In the genomic region with DNA sequence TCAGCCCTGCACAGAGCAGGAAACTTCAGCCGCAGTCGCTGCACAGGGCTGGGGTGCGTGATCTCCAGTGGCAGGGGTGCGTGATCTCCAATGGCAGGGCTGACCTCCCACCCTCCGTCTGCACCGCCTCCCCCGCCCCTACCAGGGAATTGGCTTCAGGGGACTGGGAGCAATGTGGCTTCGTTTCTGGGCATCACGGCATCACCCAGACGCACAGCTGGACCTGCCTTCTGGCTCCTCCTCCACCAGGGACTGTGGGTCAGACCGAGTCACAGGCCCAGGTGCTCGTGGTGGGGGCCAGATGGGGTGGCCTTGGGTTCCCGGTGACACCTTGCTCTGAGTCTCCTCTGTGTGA, we compare ENCODE assay signal across 13 cellular contexts. TPM values are rescaled to one million over a fixed set of nuclear protein-coding genes. Genes with fewer than 3 reads are reported as not detected.
DNase-seq lines count a peak whose midpoint lies in the region; ATAC-seq and TF ChIP-seq lines count a peak whose summit lies in the region.
"Had no signal": no experiment of that assay in that cellular context is flagged by ENCODE, and none has a peak within 500 bp of the region (broad histone marks: within the 10 kb centered on the region; RNA-seq: fewer than 3 reads in every experiment).

No MANE protein-coding gene starts in this region.

- H3K27me3 ChIP-seq in HL-60 (ENCODE audit: insufficient read depth, poor library complexity, severe bottlenecking): no peaks in the 10 kb centered on the region

- H3K4me1 Mint-ChIP-seq in T-helper 1 cell treated with Interleukin-12 subunit alpha and Interleukin-12 subunit beta and Interleukin-4 antibody, amounts not matched to agents 30 μg/mL and 1 μg/mL, for 36 hours (ENCODE audit: low read depth): peaks cover 51% of the 10 kb centered on the region
- peaks cover 60% of the 10 kb centered on the region for H3K4me1 Mint-ChIP-seq in activated naive CD8-positive, alpha-beta T cell treated with anti-CD3 and anti-CD28 coated beads, Interleukin-2, amount 10 ng/mL, durations not matched to agents 7 days and 5 days
- no peaks in the 10 kb centered on the region for H3K4me1 Mint-ChIP-seq in progenitor cell of endocrine pancreas (ENCODE audit: low read depth)

- no peak overlapping the region for H3K4me3 ChIP-seq in HL-60 (replicated peaks; ENCODE audit: insufficient read depth, low read length)
- H3K4me3 ChIP-seq: A549 had no signal

- no peaks in the 10 kb centered on the region for H3K27me3 Mint-ChIP-seq in T-helper 1 cell treated with Interleukin-12 subunit alpha and Interleukin-12 subunit beta and Interleukin-4 antibody, amounts not matched to agents 30 μg/mL and 1 μg/mL, for 36 hours (ENCODE audit: low read depth)
- H3K27me3 Mint-ChIP-seq in activated naive CD8-positive, alpha-beta T cell treated with anti-CD3 and anti-CD28 coated beads, Interleukin-2, amount 10 ng/mL, durations not matched to agents 7 days and 5 days: no peaks in the 10 kb centered on the region
- peaks cover 50% of the 10 kb centered on the region for H3K27me3 Mint-ChIP-seq in progenitor cell of endocrine pancreas

- peak overlapping the region; percentile 99 for H3K27ac ChIP-seq in HL-60 (replicated peaks)

- H3K36me3 Mint-ChIP-seq in T-helper 1 cell treated with Interleukin-12 subunit alpha and Interleukin-12 subunit beta and Interleukin-4 antibody, amounts not matched to agents 30 μg/mL and 1 μg/mL, for 36 hours (ENCODE audit: low read depth): peaks cover 4% of the 10 kb centered on the region
- H3K36me3 Mint-ChIP-seq in activated naive CD8-positive, alpha-beta T cell treated with anti-CD3 and anti-CD28 coated beads, Interleukin-2, amount 10 ng/mL, durations not matched to agents 7 days and 5 days: peaks cover 28% of the 10 kb centered on the region
- no peaks in the 10 kb centered on the region for H3K36me3 Mint-ChIP-seq in progenitor cell of endocrine pancreas (ENCODE audit: insufficient read depth)

- H3K9me3 Mint-ChIP-seq in T-helper 1 cell treated with Interleukin-12 subunit alpha and Interleukin-12 subunit beta and Interleukin-4 antibody, amounts not matched to agents 30 μg/mL and 1 μg/mL, for 36 hours: no peaks in the 10 kb centered on the region
- no peaks in the 10 kb centered on the region for H3K9me3 Mint-ChIP-seq in activated naive CD8-positive, alpha-beta T cell treated with anti-CD3 and anti-CD28 coated beads, Interleukin-2, amount 10 ng/mL, durations not matched to agents 7 days and 5 days
- H3K9me3 Mint-ChIP-seq in progenitor cell of endocrine pancreas (ENCODE audit: low read depth): no peaks in the 10 kb centered on the region

- intact Hi-C loops in left cardiac atrium (cut with DNase I): no loop called here

- POLR2A ChIA-PET in activated naive CD8-positive, alpha-beta T cell treated with anti-CD3 and anti-CD28 coated beads, Interleukin-2, amount 10 ng/mL, durations not matched to agents 7 days and 5 days (lab: Charles Lee): interaction anchor here (0.5 to 2.9 kb wide), 6 partner anchors 8 to 102 kb away, joined by 3 to 16 read pairs (median 6); no protein-coding TSS in a partner anchor

- no peak for ATAC-seq in activated naive CD8-positive, alpha-beta T cell treated with anti-CD3 and anti-CD28 coated beads, Interleukin-2, amount 10 ng/mL, durations not matched to agents 7 days and 5 days (ENCODE audit: low read depth)
- no peak for ATAC-seq in left cardiac atrium

- TF ChIP-seq CTCF in HL-60 (IDR thresholded peaks at IDR 0.05; ENCODE audit: insufficient read depth, low read length) (no peak), progenitor cell of endocrine pancreas (IDR thresholded peaks at IDR 0.05; ENCODE audit: unreplicated experiment) (no peak)

- peak overlapping the region; percentile 46 for H3K4me3 Mint-ChIP-seq in T-helper 1 cell treated with Interleukin-12 subunit alpha and Interleukin-12 subunit beta and Interleukin-4 antibody, amounts not matched to agents 30 μg/mL and 1 μg/mL, for 36 hours
- H3K4me3 Mint-ChIP-seq in activated naive CD8-positive, alpha-beta T cell treated with anti-CD3 and anti-CD28 coated beads, Interleukin-2, amount 10 ng/mL, durations not matched to agents 7 days and 5 days: peak overlapping the region; percentile 75
- no peak overlapping the region for H3K4me3 Mint-ChIP-seq in progenitor cell of endocrine pancreas (ENCODE audit: low read depth)

- DNase-seq in T-helper 1 cell: no peak
- DNase-seq in HL-60 (ENCODE audit: low read depth in 1 of 2, low spot score in 1 of 2): peak; percentile 49 to 56
- DNase-seq in activated naive CD8-positive, alpha-beta T cell treated with anti-CD3 and anti-CD28 coated beads, Interleukin-2, amount 10 ng/mL, durations not matched to agents 7 days and 5 days: no peak
- peak; percentile 8 for DNase-seq in progenitor cell of endocrine pancreas (ENCODE audit: low spot score, unreplicated experiment)
- DNase-seq in globus pallidus (ENCODE audit: low spot score): no peak
- no peak for DNase-seq in SW480 (ENCODE audit: low spot score)
- no peak for DNase-seq in left cardiac atrium
- DNase-seq: activated gamma-delta T cell treated with Interleukin-2 at 50 U/mL for 16 hours, cortex of kidney, foreskin melanocyte, NCI-H1436 treated with DMSO at 0.1 percent for 48 hours had no signal

- H3K27ac Mint-ChIP-seq in T-helper 1 cell treated with Interleukin-12 subunit alpha and Interleukin-12 subunit beta and Interleukin-4 antibody, amounts not matched to agents 30 μg/mL and 1 μg/mL, for 36 hours: peak overlapping the region; percentile 73
- peak overlapping the region; percentile 85 for H3K27ac Mint-ChIP-seq in activated naive CD8-positive, alpha-beta T cell treated with anti-CD3 and anti-CD28 coated beads, Interleukin-2, amount 10 ng/mL, durations not matched to agents 7 days and 5 days
- no peak overlapping the region for H3K27ac Mint-ChIP-seq in progenitor cell of endocrine pancreas

RNA-seq across cellular contexts. Expression of gene AHRR, which starts 51.0 kb away (rescaled TPM):
- total RNA-seq in activated naive CD8-positive, alpha-beta T cell treated with anti-CD3 and anti-CD28 coated beads, Interleukin-2, amount 10 ng/mL, durations not matched to agents 7 days and 5 days: 10 to 100 TPM; 35.7 to 41.6 TPM
- 0.69 and 1.3 TPM in 2 replicates for total RNA-seq in progenitor cell of endocrine pancreas
- 1 to 10 TPM; 1.9 to 3.8 TPM for total RNA-seq in left cardiac atrium

Comparison
In these comparisons a context has a peak if more than half of its experiments do, and no peak if none do; other contexts are left out.
1. DNase-seq: peak in HL-60 (2 of 2) and progenitor cell of endocrine pancreas (single experiment); none in T-helper 1 cell (0 of 5), activated naive CD8-positive, alpha-beta T cell treated with anti-CD3 and anti-CD28 coated beads, Interleukin-2, amount 10 ng/mL, durations not matched to agents 7 days and 5 days (single experiment), globus pallidus (single experiment), SW480 (single experiment) and left cardiac atrium (single experiment).
2. RNA of gene AHRR, which starts 51.0 kb away (total RNA-seq): 35.7 to 41.6 TPM in activated naive CD8-positive, alpha-beta T cell treated with anti-CD3 and anti-CD28 coated beads, Interleukin-2, amount 10 ng/mL, durations not matched to agents 7 days and 5 days; 1.9 to 3.8 TPM in left cardiac atrium and 0.69 to 1.3 TPM in progenitor cell of endocrine pancreas; every median in the first group is over 4 times any median in the second.